Comparison of ENCODE assay signal across 2 cellular contexts in the genomic region with DNA sequence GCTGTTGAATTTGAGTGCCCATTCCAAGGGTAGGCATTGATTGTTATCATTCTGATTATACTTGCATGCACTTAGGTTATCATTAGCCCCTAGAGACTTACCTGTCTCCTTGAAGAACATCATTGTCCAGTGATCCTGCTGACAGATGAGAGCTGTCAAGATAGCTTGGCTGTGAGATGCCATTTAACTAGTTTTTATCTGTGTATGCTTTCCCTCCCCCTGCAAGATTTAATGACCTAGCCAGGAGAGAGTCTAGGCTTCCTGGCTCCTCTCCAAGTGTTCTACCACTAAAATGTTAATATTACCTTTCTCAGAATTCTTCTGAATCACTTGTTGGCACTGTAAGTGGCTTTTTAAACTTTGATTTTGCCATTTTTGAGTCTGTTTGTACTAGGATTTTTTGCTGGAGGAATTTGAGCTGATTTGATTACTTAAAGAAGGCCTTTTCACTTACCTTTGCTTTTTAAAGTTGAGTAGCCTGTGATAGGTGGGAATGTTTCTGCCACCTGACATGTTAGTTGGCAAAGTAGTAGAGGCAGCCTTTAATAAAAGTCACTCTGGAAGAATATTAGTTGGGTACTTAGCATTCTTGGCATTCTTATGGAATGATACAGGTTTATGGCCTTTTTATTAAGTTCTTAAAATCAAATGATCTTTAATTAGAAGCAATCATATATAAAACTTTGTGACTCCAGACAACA.
TF ChIP-seq lines count a peak whose summit lies in the region.

No MANE protein-coding gene starts in this region.

TF ChIP-seq in GM23338, 12 proteins besides CTCF, POLR2A, EP300 and RAD21 (continued from another document):
- no peak for TF ChIP-seq REST (IDR thresholded peaks at IDR 0.05; ENCODE audit: unreplicated experiment)
- TF ChIP-seq EZH2 (IDR thresholded peaks at IDR 0.05; ENCODE audit: low read depth, unreplicated experiment), result no peak
- no peak for TF ChIP-seq CREB1 (CRISPR knock-in tag; IDR thresholded peaks at IDR 0.05; ENCODE audit: low read depth)
- no peak for TF ChIP-seq ZNF331 (CRISPR knock-in tag; IDR thresholded peaks at IDR 0.05; ENCODE audit: low read depth)
- no peak for TF ChIP-seq ZNF114 (CRISPR knock-in tag; IDR thresholded peaks at IDR 0.05)
- TF ChIP-seq EZH2phosphoT487 (IDR thresholded peaks at IDR 0.05; ENCODE audit: unreplicated experiment), result no peak
- no peak for TF ChIP-seq ZNF462 (CRISPR knock-in tag; IDR thresholded peaks at IDR 0.05)

TF ChIP-seq in HEK293T, 16 proteins besides CTCF, POLR2A, EP300 and RAD21 (continued from another document):
- no peak for TF ChIP-seq BHLHE40 (IDR thresholded peaks at IDR 0.05; ENCODE audit: borderline replicate concordance)
- no peak for TF ChIP-seq L3MBTL2 (conservative IDR thresholded peaks at IDR 0.05)
- TF ChIP-seq TARDBP (IDR thresholded peaks at IDR 0.05), result no peak
- TF ChIP-seq LEF1 (IDR thresholded peaks at IDR 0.05; ENCODE audit: borderline replicate concordance), result no peak
